12 cellular contexts compared by ENCODE assay signal in genomic region chr16:11201498-11202259, GRCh38. TPM values are rescaled to one million over a fixed set of nuclear protein-coding genes. Genes with fewer than 3 reads are reported as not detected.
A peak's percentile ranks its signal among the peaks of the same experiment; 100 is the strongest.
DNase-seq lines count a peak whose midpoint lies in the region; ATAC-seq and TF ChIP-seq lines count a peak whose summit lies in the region.
"Had no signal": no experiment of that assay in that cellular context is flagged by ENCODE, and none has a peak within 500 bp of the region (broad histone marks: within the 10 kb centered on the region; RNA-seq: fewer than 3 reads in every experiment).

No MANE protein-coding gene starts in this region.

- H3K79me2 ChIP-seq in PC-9 (ENCODE audit: low read depth) = no peaks in the 10 kb centered on the region

- no peaks in the 10 kb centered on the region for H4K20me1 ChIP-seq in PC-9 (ENCODE audit: insufficient read depth)

- 61 to 63% methylated on average over 15 of the region's 15 CpGs for WGBS in aorta, 2 donors

- H3K36me3 Mint-ChIP-seq in MCF 10A (ENCODE audit: insufficient read depth, unreplicated experiment) = no peaks in the 10 kb centered on the region
- peaks cover 2 to 19% of the 10 kb centered on the region in 2 donors for H3K36me3 Mint-ChIP-seq in stimulated activated naive B cell treated with anti-CD40 and anti-IgM and Interleukin-4, amounts not matched to agents 10 μg/mL and 1 μg/mL and 100 μg/mL, for 72 hours

- peak overlapping the region; percentile 15 for H3K4me3 Mint-ChIP-seq in MCF 10A (ENCODE audit: unreplicated experiment)
- peak overlapping the region; percentile 66 to 69 for H3K4me3 Mint-ChIP-seq in stimulated activated naive B cell treated with anti-CD40 and anti-IgM and Interleukin-4, amounts not matched to agents 10 μg/mL and 1 μg/mL and 100 μg/mL, for 72 hours
- H3K4me3 Mint-ChIP-seq: neural crest cell had no signal

- H3K27ac Mint-ChIP-seq in MCF 10A (ENCODE audit: low read depth, unreplicated experiment) = peak overlapping the region; percentile 49
- peak overlapping the region; percentile 98 for H3K27ac Mint-ChIP-seq in stimulated activated naive B cell treated with anti-CD40 and anti-IgM and Interleukin-4, amounts not matched to agents 10 μg/mL and 1 μg/mL and 100 μg/mL, for 72 hours

- CTCF ChIA-PET in MCF 10A (lab: Yijun Ruan, JAX) (interaction anchor here (0.6 to 1.8 kb wide), 2 partner anchors 54 to 135 kb away, joined by 4 read pairs; no protein-coding TSS in a partner anchor), PC-9 (lab: Charles Lee) (interaction anchor here (0.6 to 0.9 kb wide), 3 partner anchors 12 to 219 kb away, joined by 3 to 4 read pairs (median 3); no protein-coding TSS in a partner anchor)

- peaks cover 25% of the 10 kb centered on the region for H3F3A ChIP-seq in PC-9 (ENCODE audit: insufficient read depth, low read depth)

- peak overlapping the region; percentile 1; the same call in 1 of the 2 replicates for H2AFZ ChIP-seq in PC-9

- H3K27ac ChIP-seq in breast epithelium (no peak overlapping the region), PC-9 (peak overlapping the region; percentile 75), aorta (ENCODE audit: low read depth in 1 of 2, low read length in 2 of 2) (no peak overlapping the region)
- H3K27ac ChIP-seq: KMS-11 had no signal

- no peak for TF ChIP-seq CTCF in MCF 10A (IDR thresholded peaks at IDR 0.05; ENCODE audit: unreplicated experiment)
- no peak for TF ChIP-seq CTCF in breast epithelium (IDR thresholded peaks at IDR 0.05)
- no peak for TF ChIP-seq CTCF in PC-9 (conservative IDR thresholded peaks at IDR 0.05)
- no peak for TF ChIP-seq CTCF in fibroblast of mammary gland (conservative IDR thresholded peaks at IDR 0.05; ENCODE audit: control insufficient read depth, insufficient read depth, low read depth, low read length)

- H3K27me3 Mint-ChIP-seq in MCF 10A (ENCODE audit: insufficient read depth, unreplicated experiment) = no peaks in the 10 kb centered on the region
- no peaks in the 10 kb centered on the region for H3K27me3 Mint-ChIP-seq in stimulated activated naive B cell treated with anti-CD40 and anti-IgM and Interleukin-4, amounts not matched to agents 10 μg/mL and 1 μg/mL and 100 μg/mL, for 72 hours

- POLR2A ChIA-PET in MCF 10A (lab: Yijun Ruan, JAX) = interaction anchor here (0.9 kb wide), 1 partner anchor 33 kb away, joined by 3 read pairs; no protein-coding TSS in a partner anchor
- POLR2A ChIA-PET in PC-9 (lab: Charles Lee; ENCODE audit: unreplicated experiment) = interaction anchor here (0.6 to 0.7 kb wide), 2 partner anchors 54 to 198 kb away, joined by 4 to 6 read pairs; partner anchors contain the start of gene SOCS1

- ATAC-seq in stimulated activated naive B cell treated with anti-CD40 and anti-IgM and Interleukin-4, amounts not matched to agents 10 μg/mL and 1 μg/mL and 100 μg/mL, for 72 hours (replicated peaks) = peak in 1 of 2 donors; percentile 7
- ATAC-seq in aorta (ENCODE audit: low FRiP score) (no peak), GM19397 (IDR thresholded peaks at IDR 0.05; ENCODE audit: unreplicated experiment) (no peak)

- H3K9me3 ChIP-seq in breast epithelium (no peaks in the 10 kb centered on the region), PC-9 (ENCODE audit: insufficient read depth, low read depth) (no peaks in the 10 kb centered on the region), aorta (ENCODE audit: control insufficient read depth, low read length) (no peaks in the 10 kb centered on the region)

- BruUV-seq in MCF 10A (replicated peaks; lab: Mats Ljungman, UMichigan) (no TSS peak), PC-9 (replicated peaks; lab: Mats Ljungman, UMichigan) (no TSS peak)

- intact Hi-C loops in MCF 10A (cut with micrococcal nuclease) = loop anchor here (5.0 kb wide), 2 partner anchors 56 to 64 kb away; partner anchors contain the start of gene SOCS1
- intact Hi-C loops in breast epithelium (cut with DNase I; ENCODE audit: low total_unique reads) = no loop called here
- intact Hi-C loops in PC-9 (cut with micrococcal nuclease; ENCODE audit: unreplicated experiment) = loop anchor here (1.0 to 5.0 kb wide), 6 partner anchors 46 to 209 kb away; no protein-coding TSS in a partner anchor
- intact Hi-C loops in aorta (cut with DNase I) = no loop called here

- H3K4me1 Mint-ChIP-seq in MCF 10A (ENCODE audit: insufficient read depth, unreplicated experiment) = peaks cover 32% of the 10 kb centered on the region
- peaks cover 66 to 77% of the 10 kb centered on the region in 2 donors for H3K4me1 Mint-ChIP-seq in stimulated activated naive B cell treated with anti-CD40 and anti-IgM and Interleukin-4, amounts not matched to agents 10 μg/mL and 1 μg/mL and 100 μg/mL, for 72 hours

- H3K9me3 Mint-ChIP-seq in MCF 10A (ENCODE audit: unreplicated experiment) = no peaks in the 10 kb centered on the region
- H3K9me3 Mint-ChIP-seq in stimulated activated naive B cell treated with anti-CD40 and anti-IgM and Interleukin-4, amounts not matched to agents 10 μg/mL and 1 μg/mL and 100 μg/mL, for 72 hours = no peaks in the 10 kb centered on the region
- H3K9me3 Mint-ChIP-seq: neural crest cell had no signal

- no peak for TF ChIP-seq POLR2A in breast epithelium (IDR thresholded peaks at IDR 0.05)

- DNase-seq in MCF 10A (ENCODE audit: unreplicated experiment) (peak; percentile 66), breast epithelium (ENCODE audit: low spot score in 2 of 2) (no peak), PC-9 (peak; percentile 89 to 94), fibroblast of mammary gland (ENCODE audit: low read depth) (peak; percentile 85), aorta (no peak), germinal center (ENCODE audit: low spot score) (no peak)
- peak; percentile 46 for DNase-seq in stimulated activated naive B cell treated with anti-CD40 and anti-IgM and Interleukin-4, amounts not matched to agents 10 μg/mL and 1 μg/mL and 100 μg/mL, for 72 hours
- DNase-seq: activated gamma-delta T cell treated with Interleukin-2 at 50 U/mL for 16 hours, DND-41 had no signal

- H3K4me3 ChIP-seq in breast epithelium = no peak overlapping the region
- H3K4me3 ChIP-seq in PC-9 = peak overlapping the region; percentile 28; the same call in 1 of the 2 replicates
- H3K4me3 ChIP-seq in fibroblast of mammary gland (ENCODE audit: control insufficient read depth, low read depth, low read length) = no peak overlapping the region
- no peak overlapping the region for H3K4me3 ChIP-seq in aorta (ENCODE audit: low read length in 2 of 2)

- H3K27me3 ChIP-seq in breast epithelium (no peaks in the 10 kb centered on the region), PC-9 (ENCODE audit: insufficient read depth, low read depth) (no peaks in the 10 kb centered on the region), aorta (ENCODE audit: control insufficient read depth in 1 of 2, insufficient read depth in 2 of 2, low read length in 1 of 2) (no peaks in the 10 kb centered on the region)

- H3K4me2 ChIP-seq in PC-9 = peak overlapping the region; percentile 68
- H3K4me2 ChIP-seq: KMS-11 had no signal

- H3K4me1 ChIP-seq in breast epithelium (no peaks in the 10 kb centered on the region), PC-9 (replicated peaks; ENCODE audit: insufficient read depth) (peaks cover 37% of the 10 kb centered on the region), aorta (ENCODE audit: control insufficient read depth in 1 of 2, insufficient read depth in 2 of 2, low read length in 2 of 2) (no peaks in the 10 kb centered on the region)

- no peaks in the 10 kb centered on the region for H3K36me3 ChIP-seq in breast epithelium
- H3K36me3 ChIP-seq in PC-9 (ENCODE audit: low read depth) = no peaks in the 10 kb centered on the region
- H3K36me3 ChIP-seq in aorta (ENCODE audit: control insufficient read depth in 1 of 2, insufficient read depth in 2 of 2, low read length in 1 of 2) = no peaks in the 10 kb centered on the region

- no peaks in the 10 kb centered on the region for H3K9me2 ChIP-seq in PC-9 (ENCODE audit: insufficient read depth)

RNA-seq across cellular contexts. Expression of gene SOCS1, which starts 54.3 kb away (rescaled TPM):
- total RNA-seq in MCF 10A (2022) = 1.4 and 1.6 TPM in 2 replicates
- 1 to 10 TPM; 4.1 to 9.0 (median 5.6) TPM for total RNA-seq in breast epithelium
- total RNA-seq in PC-9 (2021) = 4.6 and 6.7 TPM in 2 replicates
- 1 to 10 TPM; 4.3 to 6.4 TPM for total RNA-seq in aorta
- polyA plus RNA-seq in aorta = 1 to 10 TPM; 1.5 to 2.6 TPM

Comparison
In these comparisons a context has a peak if more than half of its experiments do, and no peak if none do; other contexts are left out.
1. DNase-seq: peak in MCF 10A (single experiment), PC-9 (2 of 2), fibroblast of mammary gland (single experiment) and stimulated activated naive B cell treated with anti-CD40 and anti-IgM and Interleukin-4, amounts not matched to agents 10 μg/mL and 1 μg/mL and 100 μg/mL, for 72 hours (single experiment); none in breast epithelium (0 of 2), aorta (0 of 2) and germinal center (single experiment).
2. intact Hi-C loops: an anchor here in MCF 10A (5.0 kb wide) and PC-9 (1.0 to 5.0 kb wide); none called in breast epithelium and aorta.